ENCODE assay signal across 15 cellular contexts in the genomic region with DNA sequence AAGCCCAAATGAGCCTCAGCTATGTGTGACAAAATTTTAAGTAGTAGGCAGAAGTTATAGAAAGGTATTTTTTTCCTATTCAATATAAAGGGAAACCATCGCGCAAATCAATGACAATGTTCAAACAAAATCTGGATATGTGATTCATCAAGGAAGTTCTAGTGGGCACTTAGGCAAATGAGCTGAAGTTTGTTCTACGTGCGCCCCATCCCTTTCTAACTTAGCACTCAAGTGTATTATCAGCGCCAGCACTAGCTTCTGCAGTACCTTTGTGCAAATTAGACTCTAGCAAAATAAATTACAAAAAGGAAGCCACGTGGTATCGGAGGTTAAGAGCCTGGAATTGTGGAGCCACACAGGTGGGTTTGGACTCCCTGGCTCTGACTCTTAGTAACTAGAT.
DNase-seq lines count a peak whose midpoint lies in the region; ATAC-seq and TF ChIP-seq lines count a peak whose summit lies in the region.
"Had no signal": no experiment of that assay in that cellular context is flagged by ENCODE, and none has a peak within 500 bp of the region (broad histone marks: within the 10 kb centered on the region; RNA-seq: fewer than 3 reads in every experiment).

No MANE protein-coding gene starts in this region.

- H3K4me3 ChIP-seq in left lung, result no peak overlapping the region

- no peaks in the 10 kb centered on the region for H3K9me3 ChIP-seq in left lung

- peak; percentile 42 for ATAC-seq in GM18861 (IDR thresholded peaks at IDR 0.05; ENCODE audit: unreplicated experiment)
- ATAC-seq in GM21825 (IDR thresholded peaks at IDR 0.05; ENCODE audit: unreplicated experiment), result peak; percentile 47
- peak; percentile 59 for ATAC-seq in left lung
- ATAC-seq: activated CD4-positive, alpha-beta T cell treated with anti-CD3 and anti-CD28 coated beads for 36 hours; HCT116 had no signal

- H3K36me3 ChIP-seq in left lung, result no peaks in the 10 kb centered on the region

- DNase-seq in NCI-H748 treated with DMSO at 0.1 percent for 48 hours (lab: John Stamatoyannopoulos, UW) (peak; percentile 15), left lung (no peak), medulla oblongata (ENCODE audit: extremely low spot score) (no peak), NCI-H146 treated with DMSO at 0.1 percent for 48 hours (lab: John Stamatoyannopoulos, UW; ENCODE audit: unreplicated experiment) (no peak)
- no peak for DNase-seq in activated CD8-positive, alpha-beta memory T cell treated with anti-CD3 and anti-CD28 coated beads for 24 hours
- DNase-seq: activated CD4-positive, alpha-beta T cell treated with anti-CD3 and anti-CD28 coated beads for 36 hours; DND-41; effector CD4-positive, alpha-beta T cell; hypothalamus; NCI-H1417 treated with DMSO at 0.1 percent for 48 hours; SHP77 treated with DMSO at 0.1 percent for 48 hours; small intestine had no signal

- no peaks in the 10 kb centered on the region for H3K27me3 ChIP-seq in left lung

- intact Hi-C loops in left lung (cut with DNase I), result no loop called here

- no peak overlapping the region for H3K27ac ChIP-seq in left lung

- TF ChIP-seq CTCF in left lung (IDR thresholded peaks at IDR 0.05), result no peak

- H3K4me1 ChIP-seq in left lung, result peaks cover 22 to 78% of the 10 kb centered on the region in 2 donors
